ENCODE assay signal across 26 cellular contexts in genomic region chr10:49791100-49791499, GRCh38. TPM values are rescaled to one million over a fixed set of nuclear protein-coding genes. Genes with fewer than 3 reads are reported as not detected.
"Had no signal": no experiment of that assay in that cellular context is flagged by ENCODE, and none has a peak within 500 bp of the region (broad histone marks: within the 10 kb centered on the region; RNA-seq: fewer than 3 reads in every experiment).

No MANE protein-coding gene starts in this region.

- H3K4me3 ChIP-seq: dorsolateral prefrontal cortex, lung, mucosa of descending colon, pancreas, smooth muscle cell, suprapubic skin, transverse colon, upper lobe of right lung, uterus had no signal

- H3K4me2 ChIP-seq: smooth muscle cell had no signal

- H3K27me3 ChIP-seq: dorsolateral prefrontal cortex, pancreas, transverse colon, upper lobe of right lung, uterus had no signal

- H3K27ac Mint-ChIP-seq: memory B cell; mesothelial cell of epicardium; natural killer cell treated with Interleukin-12 subunit alpha and Interleukin-12 subunit beta and Interleukin-15 and Interleukin-18, amount 100 ng/mL, for 72 hours; progenitor cell of endocrine pancreas; stimulated activated naive CD8-positive, alpha-beta T cell treated with anti-CD3 and anti-CD28 coated beads, Interleukin-15, amount 100 ng/mL, for 72 hours had no signal

- H3K27ac ChIP-seq: dorsolateral prefrontal cortex, neutrophil, pancreas, suprapubic skin, transverse colon, upper lobe of right lung, uterus had no signal

- DNase-seq: dorsolateral prefrontal cortex; effector CD4-positive, alpha-beta T cell; kidney; mucosa of descending colon; naive B cell; pancreas; stimulated activated CD4-positive, alpha-beta T cell treated with anti-CD3 and anti-CD28 coated beads, Interleukin-12 subunit alpha, Interleukin-12 subunit beta, amount 100 ng/mL, for 4 hours; stimulated activated CD4-positive, alpha-beta T cell treated with anti-CD3 and anti-CD28 coated beads, Interleukin-1b, Interleukin-23, amount 100 ng/mL, for 48 hours; stimulated activated CD4-positive, alpha-beta T cell treated with anti-CD3 and anti-CD28 coated beads, Interleukin-4, amount 100 ng/mL, for 1 hour; stimulated activated CD8-positive, alpha-beta memory T cell treated with anti-CD3 and anti-CD28 coated beads, Interleukin-4, amount 100 ng/mL, for 48 hours; stimulated activated naive CD4-positive, alpha-beta T cell; stimulated activated naive CD8-positive, alpha-beta T cell treated with anti-CD3 and anti-CD28 coated beads, Interleukin-15, amount 100 ng/mL, for 72 hours; transverse colon; upper lobe of right lung; uterus had no signal

- H3K36me3 Mint-ChIP-seq: memory B cell; mesothelial cell of epicardium; naive B cell; natural killer cell treated with Interleukin-12 subunit alpha and Interleukin-12 subunit beta and Interleukin-15 and Interleukin-18, amount 100 ng/mL, for 72 hours had no signal

- H3K4me1 ChIP-seq: pancreas, suprapubic skin, transverse colon, upper lobe of right lung, uterus had no signal

- ATAC-seq: left lobe of liver; mucosa of descending colon; natural killer cell treated with Interleukin-12 subunit alpha and Interleukin-12 subunit beta and Interleukin-15 and Interleukin-18, amount 100 ng/mL, for 72 hours; pancreas; sciatic nerve; stimulated activated naive CD8-positive, alpha-beta T cell treated with anti-CD3 and anti-CD28 coated beads, Interleukin-15, amount 100 ng/mL, for 72 hours; upper lobe of right lung had no signal

- H3K4me3 Mint-ChIP-seq: memory B cell; mesothelial cell of epicardium; natural killer cell treated with Interleukin-12 subunit alpha and Interleukin-12 subunit beta and Interleukin-15 and Interleukin-18, amount 100 ng/mL, for 72 hours; neural crest cell; stimulated activated naive CD8-positive, alpha-beta T cell treated with anti-CD3 and anti-CD28 coated beads, Interleukin-15, amount 100 ng/mL, for 72 hours had no signal

- H3K4me1 Mint-ChIP-seq: memory B cell; mesothelial cell of epicardium; naive B cell; neural crest cell; stimulated activated naive CD8-positive, alpha-beta T cell treated with anti-CD3 and anti-CD28 coated beads, Interleukin-15, amount 100 ng/mL, for 72 hours had no signal

- H3K9me3 ChIP-seq: mucosa of descending colon, neutrophil, pancreas, suprapubic skin, transverse colon, upper lobe of right lung, uterus had no signal

- H3K36me3 ChIP-seq: neutrophil, pancreas, suprapubic skin, transverse colon, upper lobe of right lung, uterus had no signal

- H3K9me3 Mint-ChIP-seq: mesothelial cell of epicardium; natural killer cell treated with Interleukin-12 subunit alpha and Interleukin-12 subunit beta and Interleukin-15 and Interleukin-18, amount 100 ng/mL, for 72 hours; neural crest cell; stimulated activated naive CD8-positive, alpha-beta T cell treated with anti-CD3 and anti-CD28 coated beads, Interleukin-15, amount 100 ng/mL, for 72 hours had no signal

- H3K27me3 Mint-ChIP-seq: memory B cell; natural killer cell treated with Interleukin-12 subunit alpha and Interleukin-12 subunit beta and Interleukin-15 and Interleukin-18, amount 100 ng/mL, for 72 hours had no signal

RNA-seq across cellular contexts. Expression of gene OGDHL, which starts 29.0 kb away (rescaled TPM):
- total RNA-seq: natural killer cell treated with Interleukin-12 subunit alpha and Interleukin-12 subunit beta and Interleukin-15 and Interleukin-18, amount 100 ng/mL, for 72 hours; sciatic nerve had no signal
